ENCODE assay signal across 24 cellular contexts in the genomic region with DNA sequence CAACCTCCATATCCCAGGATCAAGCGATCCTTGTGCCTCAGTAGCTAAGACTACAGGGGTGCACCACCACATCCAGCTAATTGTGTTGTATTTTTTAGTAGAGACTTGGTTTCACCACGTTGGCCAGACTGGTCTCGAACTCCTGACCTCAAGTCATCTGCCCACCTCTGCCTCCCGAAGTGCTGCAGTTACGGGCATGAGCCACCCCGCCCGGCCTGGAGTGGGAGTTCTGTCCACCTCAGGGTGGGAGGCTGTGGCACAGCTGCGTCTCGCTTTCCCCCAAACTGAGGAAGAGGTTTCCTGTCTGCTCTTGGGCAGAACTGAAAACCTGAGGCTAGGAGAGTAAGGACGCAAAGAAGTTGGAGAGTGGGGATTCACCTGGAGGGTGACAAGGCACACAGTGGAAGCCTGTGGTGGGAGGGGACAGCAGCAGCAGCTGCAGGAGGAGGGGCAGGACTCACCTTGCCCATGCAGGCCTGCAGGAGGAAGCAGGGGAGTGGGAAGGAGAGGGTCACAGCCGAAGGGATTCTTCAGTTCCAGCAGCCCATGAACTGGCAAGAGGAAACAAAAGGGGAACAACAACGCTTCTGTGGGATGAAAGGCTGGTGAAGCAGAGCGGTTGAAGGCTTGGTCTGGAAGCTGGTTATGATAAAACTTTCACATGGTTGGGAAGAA.
A peak's percentile ranks its signal among the peaks of the same experiment; 100 is the strongest.
DNase-seq lines count a peak whose midpoint lies in the region; ATAC-seq and TF ChIP-seq lines count a peak whose summit lies in the region.
"Had no signal": no experiment of that assay in that cellular context is flagged by ENCODE, and none has a peak within 500 bp of the region (broad histone marks: within the 10 kb centered on the region; RNA-seq: fewer than 3 reads in every experiment).

No MANE protein-coding gene starts in this region.

- H3K9me3 ChIP-seq in H9 (ENCODE audit: control insufficient read depth, low read depth, low read length) = no peaks in the 10 kb centered on the region
- H3K9me3 ChIP-seq in trophoblast cell (ENCODE audit: insufficient read depth, low read depth, low read length) = peaks cover 4% of the 10 kb centered on the region
- H3K9me3 ChIP-seq: ascending aorta, stomach, tibial artery had no signal

- H3K23me2 ChIP-seq in H9 (ENCODE audit: insufficient read length, low read depth, low read length, poor library complexity, severe bottlenecking) = no peaks in the 10 kb centered on the region

- H3K14ac ChIP-seq in H9 (ENCODE audit: insufficient read depth, low read length) (0 out of 2 replicates have a peak overlapping the region, but pooled peaks have one; percentile 14), trophoblast cell (ENCODE audit: low read length) (no peak overlapping the region)

- no peak overlapping the region for H4K8ac ChIP-seq in H9 (replicated peaks; ENCODE audit: insufficient read length, low read depth, low read length)
- H4K8ac ChIP-seq in trophoblast cell (ENCODE audit: low read depth, low read length) = no peak overlapping the region

- no peak overlapping the region for H4K5ac ChIP-seq in H9 (ENCODE audit: insufficient read length, low read depth, low read length)

- H2BK5ac ChIP-seq in H9 (ENCODE audit: insufficient read length, low read length) (no peak overlapping the region), trophoblast cell (ENCODE audit: low read depth, low read length, poor library complexity) (no peak overlapping the region)

- no peak overlapping the region for H2AFZ ChIP-seq in H9 (ENCODE audit: low read length)
- H2AFZ ChIP-seq in trophoblast cell (ENCODE audit: insufficient read depth, low read length, poor library complexity) = no peak overlapping the region

- DNase-seq in H9 = peak; percentile 40
- DNase-seq in MV-4-11 (lab: John Stamatoyannopoulos, UW) = peak; percentile 31
- no peak for DNase-seq in foreskin keratinocyte
- no peak for DNase-seq in trophoblast cell
- DNase-seq in NCI-H1048 (lab: John Stamatoyannopoulos, UW) = no peak
- DNase-seq: activated CD4-positive, alpha-beta T cell treated with anti-CD3 and anti-CD28 coated beads, Interleukin-2, amount 50 U/mL, for 48 hours; activated CD4-positive, CD25-positive, alpha-beta regulatory T cell treated with anti-CD3 and anti-CD28 coated beads, Interleukin-2, amount 50 U/mL, for 72 hours; activated gamma-delta T cell treated with Interleukin-2 at 50 U/mL for 16 hours; activated T-cell treated with anti-CD3 and anti-CD28 coated beads, Interleukin-2, amount 50 U/mL, for 48 hours; cortex of kidney; effector memory CD4-positive, alpha-beta T cell; GOT3; left ventricle myocardium superior; NCI-H446; NCI-H748 treated with DMSO at 0.1 percent for 48 hours; right cardiac atrium; stimulated activated CD4-positive, alpha-beta T cell treated with anti-CD3 and anti-CD28 coated beads, Interleukin-2, amount 100 ng/mL, for 24 hours; stomach; tibial artery had no signal

- H3K27ac ChIP-seq in H9 (ENCODE audit: insufficient read length, low read depth, low read length) (no peak overlapping the region), foreskin keratinocyte (peak overlapping the region; percentile 33), trophoblast cell (ENCODE audit: low read depth, low read length) (no peak overlapping the region)
- H3K27ac ChIP-seq: ascending aorta, KMS-11, stomach, tibial artery had no signal

- ATAC-seq in foreskin keratinocyte (no peak), GM21367 (IDR thresholded peaks at IDR 0.05; ENCODE audit: unreplicated experiment) (no peak), GM18909 (IDR thresholded peaks at IDR 0.05; ENCODE audit: poor library complexity, unreplicated experiment) (no peak)

- H3K4me3 ChIP-seq in trophoblast cell (ENCODE audit: low read depth, low read length) = no peak overlapping the region
- H3K4me3 ChIP-seq: ascending aorta, stomach, tibial artery had no signal

- H3K79me2 ChIP-seq in H9 (ENCODE audit: insufficient read depth, low read length) (no peaks in the 10 kb centered on the region), trophoblast cell (ENCODE audit: control insufficient read depth, insufficient read depth, low read length, poor library complexity) (no peaks in the 10 kb centered on the region)

- no peak overlapping the region for H3T11ph ChIP-seq in H9 (ENCODE audit: low read length)

- no peaks in the 10 kb centered on the region for H4K20me1 ChIP-seq in H9 (ENCODE audit: control insufficient read depth, insufficient read depth, insufficient read length)

- H3K9me3 Mint-ChIP-seq in H9 = no peaks in the 10 kb centered on the region; a peak in 1 of 5 replicates

- no peak overlapping the region for H4K12ac ChIP-seq in trophoblast cell (ENCODE audit: low read depth, low read length)

- H3K4me1 Mint-ChIP-seq in H9 = peaks cover 5 to 8% of the 10 kb centered on the region in 2 experiments

- H3K4me2 ChIP-seq in H9 (ENCODE audit: insufficient read depth, insufficient read length, low read length) = no peak overlapping the region
- H3K4me2 ChIP-seq in trophoblast cell (ENCODE audit: low read length) = no peak overlapping the region
- H3K4me2 ChIP-seq: KMS-11 had no signal

- H3K36me3 Mint-ChIP-seq in H9 (ENCODE audit: insufficient read depth in 1 of 3, low read depth in 3 of 3) = no peaks in the 10 kb centered on the region
- H3K36me3 Mint-ChIP-seq: mesothelial cell of epicardium had no signal

- no peak overlapping the region for H2AK5ac ChIP-seq in H9 (ENCODE audit: insufficient read length, low read length)
- H2AK5ac ChIP-seq in trophoblast cell (ENCODE audit: low read length) = no peak overlapping the region

- no CpG with 5 or more reads among the region's 13 CpGs for WGBS in H9 (ENCODE audit: extremely low coverage, insufficient read length, low lambda C conversion rate)
- no CpG with 5 or more reads among the region's 13 CpGs for WGBS in trophoblast cell (ENCODE audit: extremely low coverage, insufficient coverage, insufficient read length)

- H3K4me1 ChIP-seq in H9 (ENCODE audit: insufficient read depth, low read length) (no peaks in the 10 kb centered on the region; the same call in 1 of the 2 replicates), foreskin keratinocyte (no peaks in the 10 kb centered on the region), trophoblast cell (ENCODE audit: control insufficient read depth in 1 of 2, insufficient read depth in 2 of 2, low read length in 2 of 2) (peaks cover 16 to 31% of the 10 kb centered on the region in 2 experiments)
- H3K4me1 ChIP-seq: ascending aorta, stomach, tibial artery had no signal

- no peak overlapping the region for H2BK12ac ChIP-seq in H9 (ENCODE audit: insufficient read length, low read depth, low read length)
- H2BK12ac ChIP-seq in trophoblast cell (ENCODE audit: low read length) = peak overlapping the region; percentile 13

- no peak overlapping the region for H2BK15ac ChIP-seq in H9 (ENCODE audit: low read depth, low read length)

- H3K56ac ChIP-seq in H9 (ENCODE audit: insufficient read length, low read depth, low read length) = no peak overlapping the region

- no peaks in the 10 kb centered on the region for H3K27me3 Mint-ChIP-seq in H9 (ENCODE audit: low read depth)

- no peak for TF ChIP-seq CTCF in H9 (conservative IDR thresholded peaks at IDR 0.05)
- TF ChIP-seq CTCF in foreskin keratinocyte (conservative IDR thresholded peaks at IDR 0.05) = no peak

- no peak overlapping the region; a peak in 1 of 7 replicates for H3K27ac Mint-ChIP-seq in H9
- H3K27ac Mint-ChIP-seq: mesothelial cell of epicardium had no signal

- no peak overlapping the region for H2BK120ac ChIP-seq in H9 (ENCODE audit: low read depth, low read length, poor library complexity, severe bottlenecking)
- H2BK120ac ChIP-seq in trophoblast cell (ENCODE audit: insufficient read depth, low read length, poor library complexity) = peak overlapping the region; percentile 19

- no peak overlapping the region for H3K18ac ChIP-seq in H9 (ENCODE audit: insufficient read length, low read depth, low read length)
- H3K18ac ChIP-seq in trophoblast cell (ENCODE audit: low read length) = no peak overlapping the region

- H3K23ac ChIP-seq in H9 (ENCODE audit: insufficient read length, low read depth, low read length) (no peak overlapping the region), trophoblast cell (ENCODE audit: low read length) (no peak overlapping the region)

- H4K91ac ChIP-seq in H9 (ENCODE audit: insufficient read length, low read depth, low read length) (no peak overlapping the region), trophoblast cell (ENCODE audit: low read depth, low read length) (no peak overlapping the region)

- no peaks in the 10 kb centered on the region for H3K36me3 ChIP-seq in trophoblast cell (ENCODE audit: control insufficient read depth in 1 of 2, insufficient read depth in 2 of 2, low read length in 2 of 2)
- H3K36me3 ChIP-seq: ascending aorta, stomach, tibial artery had no signal

- H3K79me1 ChIP-seq in H9 (ENCODE audit: insufficient read depth, low read depth, low read length, poor library complexity, severe bottlenecking) (no peaks in the 10 kb centered on the region), trophoblast cell (ENCODE audit: low read length) (peaks cover 5% of the 10 kb centered on the region)

- no peak overlapping the region for H3K9ac ChIP-seq in H9 (ENCODE audit: extremely low read depth, insufficient read length, low read length)
- no peak overlapping the region for H3K9ac ChIP-seq in trophoblast cell (ENCODE audit: low read length)
- H3K9ac ChIP-seq: KMS-11 had no signal

- H2BK20ac ChIP-seq in H9 (ENCODE audit: low read depth, low read length, poor library complexity, severe bottlenecking) = no peak overlapping the region

- H3K27me3 ChIP-seq in H9 (ENCODE audit: insufficient read depth, low read length) = no peaks in the 10 kb centered on the region
- no peaks in the 10 kb centered on the region for H3K27me3 ChIP-seq in foreskin keratinocyte
- no peaks in the 10 kb centered on the region for H3K27me3 ChIP-seq in trophoblast cell (ENCODE audit: insufficient read depth, low read length)
- H3K27me3 ChIP-seq: ascending aorta, stomach, tibial artery had no signal

- H3K4ac ChIP-seq in H9 (ENCODE audit: low read depth, low read length) (no peak overlapping the region), trophoblast cell (ENCODE audit: low read depth, low read length) (no peak overlapping the region)

- H3K4me3 Mint-ChIP-seq in H9 = no peak overlapping the region
- H3K4me3 Mint-ChIP-seq: mesothelial cell of epicardium had no signal

Comparison
In these comparisons a context has a peak if more than half of its experiments do, and no peak if none do; other contexts are left out.
1. DNase-seq: peak in H9 (single experiment) and MV-4-11 (single experiment); none in foreskin keratinocyte (0 of 2), trophoblast cell (0 of 2) and NCI-H1048 (single experiment).